ENCODE assay signal across 8 cellular contexts in genomic region chr3:40971191-40972168, GRCh38.
DNase-seq lines count a peak whose midpoint lies in the region; ATAC-seq and TF ChIP-seq lines count a peak whose summit lies in the region.

No MANE protein-coding gene starts in this region.

- H3K9me3 ChIP-seq in Karpas-422 (ENCODE audit: low read length) (no peaks in the 10 kb centered on the region), fibroblast of lung (ENCODE audit: control insufficient read depth, insufficient read depth, low read depth, low read length) (no peaks in the 10 kb centered on the region)

- H3K27ac Mint-ChIP-seq in T-cell (peak overlapping the region; percentile 59 to 68), osteocyte (ENCODE audit: unreplicated experiment) (peak overlapping the region; percentile 70)

- POLR2A ChIA-PET in T-cell (lab: Charles Lee), result no interaction called here

- peak; percentile 87 to 90 for ATAC-seq in activated CD4-positive, CD25-positive, alpha-beta regulatory T cell treated with anti-CD3 and anti-CD28 coated beads, Interleukin-2, amount 50 U/mL, for 24 hours
- ATAC-seq in GM21825 (IDR thresholded peaks at IDR 0.05; ENCODE audit: unreplicated experiment) (peak; percentile 97), T-cell (replicated peaks in 1 of 4) (peak in 1 of 4 experiments; percentile 26)

- H3K9ac ChIP-seq in Karpas-422 (ENCODE audit: low read length), result no peak overlapping the region
- no peak overlapping the region for H3K9ac ChIP-seq in fibroblast of lung (ENCODE audit: insufficient read depth, low read length)

- no peak overlapping the region for H3K4me3 Mint-ChIP-seq in T-cell
- H3K4me3 Mint-ChIP-seq in osteocyte (ENCODE audit: unreplicated experiment), result no peak overlapping the region

- H3K79me2 ChIP-seq in Karpas-422 (ENCODE audit: low read length) (no peaks in the 10 kb centered on the region), fibroblast of lung (ENCODE audit: control insufficient read depth, insufficient read depth, low read length) (no peaks in the 10 kb centered on the region)

- H3K9me3 Mint-ChIP-seq in T-cell (no peaks in the 10 kb centered on the region), osteocyte (ENCODE audit: unreplicated experiment) (peaks cover 1% of the 10 kb centered on the region)

- CTCF ChIA-PET in T-cell (lab: Charles Lee), result no interaction called here

- H3K36me3 Mint-ChIP-seq in T-cell (no peaks in the 10 kb centered on the region), osteocyte (ENCODE audit: unreplicated experiment) (no peaks in the 10 kb centered on the region)

- H2AFZ ChIP-seq in Karpas-422 (ENCODE audit: low read length) (no peak overlapping the region), fibroblast of lung (ENCODE audit: low read length) (no peak overlapping the region)

- DNase-seq in activated CD4-positive, CD25-positive, alpha-beta regulatory T cell (lab: John Stamatoyannopoulos, UW), result no peak
- peak; percentile 44 for DNase-seq in Karpas-422
- DNase-seq in T-cell, result peak in 2 of 34 experiments; percentile 4 to 9
- peak; percentile 91 to 95 for DNase-seq in fibroblast of lung (ENCODE audit: low read depth in 2 of 2)
- DNase-seq in osteocyte (ENCODE audit: extremely low spot score, unreplicated experiment), result no peak
- no peak for DNase-seq in NCI-H524 treated with DMSO at 0.1 percent for 48 hours (lab: John Stamatoyannopoulos, UW)

- H3K27me3 ChIP-seq in Karpas-422 (ENCODE audit: low read length) (no peaks in the 10 kb centered on the region), fibroblast of lung (ENCODE audit: control insufficient read depth, insufficient read depth, low read length) (no peaks in the 10 kb centered on the region)

- H3K27ac ChIP-seq in Karpas-422 (ENCODE audit: low read length) (no peak overlapping the region), fibroblast of lung (ENCODE audit: insufficient read depth, low read length) (peak overlapping the region; percentile 30)

- H3K4me3 ChIP-seq in Karpas-422 (ENCODE audit: low read length), result no peak overlapping the region
- no peak overlapping the region for H3K4me3 ChIP-seq in fibroblast of lung (replicated peaks in 1 of 4; ENCODE audit: control extremely low read depth in 1 of 4, insufficient read depth in 1 of 4, low read depth in 3 of 4, low read length in 4 of 4)

- peaks cover 10% of the 10 kb centered on the region for H3K4me1 ChIP-seq in Karpas-422 (ENCODE audit: low read length)
- peaks cover 5% of the 10 kb centered on the region for H3K4me1 ChIP-seq in fibroblast of lung (ENCODE audit: control insufficient read depth, extremely low read depth, insufficient read depth, low read length)

- H3K27me3 Mint-ChIP-seq in T-cell, result peaks cover 21 to 38% of the 10 kb centered on the region in 2 donors
- H3K27me3 Mint-ChIP-seq in osteocyte (ENCODE audit: unreplicated experiment), result no peaks in the 10 kb centered on the region

- H3K4me1 Mint-ChIP-seq in T-cell (peaks cover 0 to 14% (median 9%) of the 10 kb centered on the region in 3 donors), osteocyte (ENCODE audit: unreplicated experiment) (peaks cover 9% of the 10 kb centered on the region)

- H4K20me1 ChIP-seq in Karpas-422 (ENCODE audit: insufficient read depth, low read depth, low read length), result no peaks in the 10 kb centered on the region
- no peaks in the 10 kb centered on the region for H4K20me1 ChIP-seq in fibroblast of lung (ENCODE audit: control insufficient read depth, extremely low read depth, insufficient read depth, low read length)

- TF ChIP-seq CTCF in fibroblast of lung (conservative IDR thresholded peaks at IDR 0.05 in 1 of 2, IDR thresholded peaks at IDR 0.05 in 1 of 2; ENCODE audit: low read depth in 1 of 2, low read length in 2 of 2) (no peak), osteocyte (IDR thresholded peaks at IDR 0.05) (no peak)

- no peaks in the 10 kb centered on the region for H3K36me3 ChIP-seq in Karpas-422 (ENCODE audit: insufficient read depth, low read length)
- no peaks in the 10 kb centered on the region for H3K36me3 ChIP-seq in fibroblast of lung (ENCODE audit: control insufficient read depth, insufficient read depth, low read length)

- no peaks in the 10 kb centered on the region for H3K9me2 ChIP-seq in Karpas-422 (replicated peaks; ENCODE audit: insufficient read depth, low read length)

- H3K4me2 ChIP-seq in Karpas-422 (ENCODE audit: low read depth, low read length, poor library complexity, severe bottlenecking) (peak overlapping the region; percentile 34), fibroblast of lung (ENCODE audit: extremely low read depth, insufficient read depth, low read length) (peak overlapping the region; percentile 67)

Comparison
In these comparisons a context has a peak if more than half of its experiments do, and no peak if none do; other contexts are left out.
1. DNase-seq: peak in Karpas-422 (single experiment) and fibroblast of lung (2 of 2); none in activated CD4-positive, CD25-positive, alpha-beta regulatory T cell (0 of 4), osteocyte (single experiment) and NCI-H524 treated with DMSO at 0.1 percent for 48 hours (single experiment).